ENCODE assay signal across 2 cellular contexts in the genomic region with DNA sequence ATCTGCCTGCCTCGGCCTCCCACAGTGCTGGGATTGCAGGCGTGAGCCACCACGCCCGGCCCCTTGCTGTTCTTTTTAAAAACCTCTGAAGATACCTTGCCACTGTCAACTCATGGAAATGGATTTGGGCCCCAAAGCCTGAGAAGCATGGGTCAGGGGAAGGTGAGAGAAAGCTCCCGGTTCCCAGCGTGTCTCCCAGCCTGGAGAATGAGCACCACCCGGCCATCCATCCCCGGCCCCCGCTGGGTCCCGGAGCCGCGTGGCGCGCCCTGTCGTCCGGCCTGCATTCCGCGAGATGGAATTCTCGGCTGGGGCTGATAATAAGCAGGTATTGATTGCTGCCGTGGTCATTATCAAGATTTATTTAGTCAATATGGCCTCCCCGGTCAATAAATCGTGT.
TF ChIP-seq lines count a peak whose summit lies in the region.

No MANE protein-coding gene starts in this region.

TF ChIP-seq in HEK293T, 16 proteins besides CTCF, POLR2A, EP300 and RAD21:
- TF ChIP-seq CTBP1 (IDR thresholded peaks at IDR 0.05; ENCODE audit: borderline replicate concordance): no peak
- TF ChIP-seq FOXA1 (IDR thresholded peaks at IDR 0.05): no peak
- peak; percentile 24; the same call in 1 of the 2 replicates for TF ChIP-seq L3MBTL2 (conservative IDR thresholded peaks at IDR 0.05)

TF ChIP-seq in H1, 55 proteins besides CTCF, POLR2A, EP300 and RAD21:
- TF ChIP-seq SRF (IDR thresholded peaks at IDR 0.05; ENCODE audit: low read depth, low read length) (no peak), MAX (IDR thresholded peaks at IDR 0.05) (0 out of 2 replicates have a peak, but pooled peaks have one; percentile 6), FOSL1 (IDR thresholded peaks at IDR 0.05; ENCODE audit: insufficient read depth, low read depth, low read length) (no peak), TBP (IDR thresholded peaks at IDR 0.05; ENCODE audit: low read depth, low read length) (no peak), TEAD4 (IDR thresholded peaks at IDR 0.05; ENCODE audit: low read depth, low read length) (0 out of 2 replicates have a peak, but pooled peaks have one; percentile 34), E2F6 (IDR thresholded peaks at IDR 0.05) (no peak), CTBP2 (IDR thresholded peaks at IDR 0.05; ENCODE audit: borderline replicate concordance, insufficient read depth, insufficient read length, low read length) (peak; percentile 49), GTF2F1 (IDR thresholded peaks at IDR 0.05; ENCODE audit: borderline replicate concordance, low read depth, low read length) (no peak)
